2 cellular contexts compared by ENCODE assay signal in genomic region chr1:209585197-209585596, GRCh38.
TF ChIP-seq lines count a peak whose summit lies in the region.

No MANE protein-coding gene starts in this region.

TF ChIP-seq in HEK293, 187 proteins besides CTCF, POLR2A, EP300 and RAD21:
- TF ChIP-seq TSHZ1 (tag by site-specific recombination; IDR thresholded peaks at IDR 0.05; ENCODE audit: borderline replicate concordance): no peak
- no peak for TF ChIP-seq ZNF677 (tag by site-specific recombination; IDR thresholded peaks at IDR 0.05)
- no peak for TF ChIP-seq ZNF518A (tag by site-specific recombination; conservative IDR thresholded peaks at IDR 0.05; ENCODE audit: low read depth)
- TF ChIP-seq ZNF837 (tag by site-specific recombination; IDR thresholded peaks at IDR 0.05): no peak
- TF ChIP-seq SCRT2 (tag by site-specific recombination; IDR thresholded peaks at IDR 0.05): peak; percentile 66
- TF ChIP-seq HOXC10 (CRISPR knock-in tag; IDR thresholded peaks at IDR 0.05): no peak
- TF ChIP-seq ZBTB8A (tag by site-specific recombination; IDR thresholded peaks at IDR 0.05): no peak
- TF ChIP-seq ZNF292 (tag by site-specific recombination; IDR thresholded peaks at IDR 0.05; ENCODE audit: borderline replicate concordance, low read depth): no peak
- TF ChIP-seq GFI1B (tag by site-specific recombination; IDR thresholded peaks at IDR 0.05): no peak

TF ChIP-seq in H1, 55 proteins besides CTCF, POLR2A, EP300 and RAD21:
- no peak for TF ChIP-seq HDAC6 (IDR thresholded peaks at IDR 0.05; ENCODE audit: low read depth, low read length)
- no peak for TF ChIP-seq GABPA (IDR thresholded peaks at IDR 0.05; ENCODE audit: borderline replicate concordance, insufficient read depth, low read length)
- no peak for TF ChIP-seq SIN3A (conservative IDR thresholded peaks at IDR 0.05 in 1 of 2, IDR thresholded peaks at IDR 0.05 in 1 of 2; ENCODE audit: low read depth in 1 of 2, low read length in 2 of 2)
- no peak for TF ChIP-seq ZNF274 (IDR thresholded peaks at IDR 0.05; ENCODE audit: borderline replicate concordance, extremely low read depth, low read length)
- no peak for TF ChIP-seq CEBPB (IDR thresholded peaks at IDR 0.05; ENCODE audit: low read depth, low read length)
- no peak for TF ChIP-seq ASH2L (IDR thresholded peaks at IDR 0.05; ENCODE audit: low read length)
- TF ChIP-seq, protein P1, sequence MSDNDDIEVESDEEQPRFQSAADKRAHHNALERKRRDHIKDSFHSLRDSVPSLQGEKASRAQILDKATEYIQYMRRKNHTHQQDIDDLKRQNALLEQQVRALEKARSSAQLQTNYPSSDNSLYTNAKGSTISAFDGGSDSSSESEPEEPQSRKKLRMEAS (IDR thresholded peaks at IDR 0.05): no peak
- no peak for TF ChIP-seq BCL11A (IDR thresholded peaks at IDR 0.05; ENCODE audit: low read depth in 2 of 2, low read length in 2 of 2)
- no peak for TF ChIP-seq RXRA (IDR thresholded peaks at IDR 0.05; ENCODE audit: insufficient read depth, low read depth, low read length)
- TF ChIP-seq SUZ12 (IDR thresholded peaks at IDR 0.05; ENCODE audit: low read length): no peak
- no peak for TF ChIP-seq CTBP2 (IDR thresholded peaks at IDR 0.05; ENCODE audit: borderline replicate concordance, insufficient read depth, insufficient read length, low read length)
- no peak for TF ChIP-seq TEAD4 (IDR thresholded peaks at IDR 0.05; ENCODE audit: low read depth, low read length)
- TF ChIP-seq KDM1A (IDR thresholded peaks at IDR 0.05; ENCODE audit: borderline replicate concordance, low read length): no peak
- no peak for TF ChIP-seq RBBP5 (IDR thresholded peaks at IDR 0.05; ENCODE audit: borderline replicate concordance, low read depth, low read length)
- TF ChIP-seq ATF2 (IDR thresholded peaks at IDR 0.05; ENCODE audit: low read length): no peak
- TF ChIP-seq NRF1 (IDR thresholded peaks at IDR 0.05; ENCODE audit: low read depth, low read length): no peak
- TF ChIP-seq JUN (IDR thresholded peaks at IDR 0.05; ENCODE audit: low read depth, low read length): no peak
- TF ChIP-seq SRF (IDR thresholded peaks at IDR 0.05; ENCODE audit: low read depth, low read length): no peak
